Comparison of ENCODE assay signal across 17 cellular contexts in the genomic region with DNA sequence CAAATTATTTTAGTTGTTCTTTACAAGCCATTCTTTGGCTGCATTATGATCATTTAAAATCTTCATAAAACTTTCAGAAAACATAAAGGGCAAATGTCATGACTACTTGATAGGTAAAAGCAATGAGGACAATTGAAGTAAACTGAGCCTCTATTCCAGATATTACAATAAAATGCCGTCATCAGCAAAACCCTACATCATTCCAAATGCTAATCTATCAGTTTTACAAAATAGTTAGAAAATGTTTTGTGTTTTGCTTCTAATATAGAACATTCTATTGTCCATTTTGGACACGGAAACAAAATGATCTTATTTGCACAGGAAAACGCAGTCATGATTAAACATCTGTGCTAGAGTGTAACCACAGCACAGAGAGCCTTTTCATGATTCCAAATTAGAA.
DNase-seq lines count a peak whose midpoint lies in the region; ATAC-seq and TF ChIP-seq lines count a peak whose summit lies in the region.
"Had no signal": no experiment of that assay in that cellular context is flagged by ENCODE, and none has a peak within 500 bp of the region (broad histone marks: within the 10 kb centered on the region; RNA-seq: fewer than 3 reads in every experiment).

No MANE protein-coding gene starts in this region.

- H3K36me3 Mint-ChIP-seq in neural progenitor cell (no peaks in the 10 kb centered on the region), MCF 10A (ENCODE audit: insufficient read depth, unreplicated experiment) (no peaks in the 10 kb centered on the region)
- H3K36me3 Mint-ChIP-seq: IgD-negative memory B cell had no signal

- H3K4me1 Mint-ChIP-seq in neural progenitor cell (peaks cover 18% of the 10 kb centered on the region), MCF 10A (ENCODE audit: insufficient read depth, unreplicated experiment) (no peaks in the 10 kb centered on the region)
- H3K4me1 Mint-ChIP-seq: IgD-negative memory B cell had no signal

- H3K27ac Mint-ChIP-seq in neural progenitor cell (peak overlapping the region; percentile 9), MCF 10A (ENCODE audit: low read depth, unreplicated experiment) (no peak overlapping the region)
- H3K27ac Mint-ChIP-seq: CD4-positive, alpha-beta T cell; HFFc6; IgD-negative memory B cell had no signal

- no peak overlapping the region for H3K4me3 Mint-ChIP-seq in neural progenitor cell
- no peak overlapping the region for H3K4me3 Mint-ChIP-seq in MCF 10A (ENCODE audit: unreplicated experiment)
- H3K4me3 Mint-ChIP-seq: CD4-positive, alpha-beta T cell; HFFc6; IgD-negative memory B cell had no signal

- H3K27ac ChIP-seq in OCI-LY3 (ENCODE audit: low read length) = no peak overlapping the region
- peak overlapping the region in 47 of 59 donors; percentile 4 to 79 (median 55) for H3K27ac ChIP-seq in dorsolateral prefrontal cortex
- H3K27ac ChIP-seq in neural progenitor cell = no peak overlapping the region
- no peak overlapping the region for H3K27ac ChIP-seq in brain microvascular endothelial cell
- H3K27ac ChIP-seq: C4-2B, HL-60 had no signal

- H4K20me1 ChIP-seq in OCI-LY3 (ENCODE audit: insufficient read depth, low read length) (no peaks in the 10 kb centered on the region), neural progenitor cell (ENCODE audit: low read depth) (no peaks in the 10 kb centered on the region)

- TF ChIP-seq CTCF in OCI-LY3 (IDR thresholded peaks at IDR 0.05; ENCODE audit: low read depth, low read length) = no peak
- no peak for TF ChIP-seq CTCF in dorsolateral prefrontal cortex (IDR thresholded peaks at IDR 0.05 in 54 of 56, conservative IDR thresholded peaks at IDR 0.05 in 2 of 56; ENCODE audit: low read depth in 1 of 56, partially characterized antibody in 56 of 56)
- TF ChIP-seq CTCF in neural progenitor cell (IDR thresholded peaks at IDR 0.05) = no peak
- TF ChIP-seq CTCF in MCF 10A (IDR thresholded peaks at IDR 0.05; ENCODE audit: unreplicated experiment) = no peak
- no peak for TF ChIP-seq CTCF in brain microvascular endothelial cell (IDR thresholded peaks at IDR 0.05; ENCODE audit: low read depth, low read length, missing control alignments)

- H3K4me2 ChIP-seq in OCI-LY3 (ENCODE audit: low read length) = peak overlapping the region; percentile 54
- peak overlapping the region; percentile 15 for H3K4me2 ChIP-seq in neural progenitor cell

- H3K79me2 ChIP-seq in OCI-LY3 (ENCODE audit: low read length) (no peaks in the 10 kb centered on the region), neural progenitor cell (ENCODE audit: low read depth) (no peaks in the 10 kb centered on the region)

- peak overlapping the region; percentile 25 for H3K4me3 ChIP-seq in OCI-LY3 (ENCODE audit: low read length)
- H3K4me3 ChIP-seq in dorsolateral prefrontal cortex = peak overlapping the region in 31 of 59 donors; percentile 0 to 41 (median 22)
- H3K4me3 ChIP-seq in neural progenitor cell = no peak overlapping the region
- H3K4me3 ChIP-seq in brain microvascular endothelial cell (ENCODE audit: low read depth, low read length) = no peak overlapping the region

- POLR2A ChIA-PET in MCF 10A (lab: Yijun Ruan, JAX) = no interaction called here

- no peaks in the 10 kb centered on the region for H3F3A ChIP-seq in neural progenitor cell (ENCODE audit: low read depth)

- H2AFZ ChIP-seq in OCI-LY3 (ENCODE audit: low read depth, low read length) (peak overlapping the region; percentile 64; the same call in 1 of the 2 replicates), neural progenitor cell (replicated peaks) (no peak overlapping the region)

- no peaks in the 10 kb centered on the region for H3K36me3 ChIP-seq in OCI-LY3 (replicated peaks; ENCODE audit: low read depth, low read length)
- H3K36me3 ChIP-seq in neural progenitor cell = no peaks in the 10 kb centered on the region
- no peaks in the 10 kb centered on the region for H3K36me3 ChIP-seq in brain microvascular endothelial cell (replicated peaks)

- no peak overlapping the region for H3K9ac ChIP-seq in OCI-LY3 (ENCODE audit: low read length)
- no peak overlapping the region for H3K9ac ChIP-seq in neural progenitor cell

- DNase-seq in dorsolateral prefrontal cortex (no peak), neural progenitor cell (ENCODE audit: low spot score) (no peak), MCF 10A (ENCODE audit: unreplicated experiment) (no peak), brain microvascular endothelial cell (no peak)
- DNase-seq in stimulated activated naive CD4-positive, alpha-beta T cell (lab: John Stamatoyannopoulos, UW) = no peak
- DNase-seq: ACHN; Caco-2; CD4-positive, alpha-beta T cell; GOT3; H7; HFFc6 had no signal

- peaks cover 5% of the 10 kb centered on the region for H3K9me3 Mint-ChIP-seq in neural progenitor cell
- peaks cover 14% of the 10 kb centered on the region for H3K9me3 Mint-ChIP-seq in MCF 10A (ENCODE audit: unreplicated experiment)

- no peaks in the 10 kb centered on the region for H3K9me3 ChIP-seq in OCI-LY3 (ENCODE audit: insufficient read depth, low read length)
- H3K9me3 ChIP-seq in neural progenitor cell (ENCODE audit: low read depth) = no peaks in the 10 kb centered on the region
- H3K9me3 ChIP-seq: Caco-2 had no signal

- H3K27me3 ChIP-seq in OCI-LY3 (ENCODE audit: low read depth, low read length) = no peaks in the 10 kb centered on the region
- H3K27me3 ChIP-seq in dorsolateral prefrontal cortex = no peaks in the 10 kb centered on the region
- H3K27me3 ChIP-seq in neural progenitor cell = no peaks in the 10 kb centered on the region
- H3K27me3 ChIP-seq in brain microvascular endothelial cell (replicated peaks) = no peaks in the 10 kb centered on the region

- BruUV-seq in MCF 10A (replicated peaks; lab: Mats Ljungman, UMichigan) = no TSS peak

- in situ Hi-C loops in brain microvascular endothelial cell (cut with HindIII; ENCODE audit: low pct_ligation_motif_present, low sequenced_read_pairs) = no loop called here

- CTCF ChIA-PET in MCF 10A (lab: Yijun Ruan, JAX) = no interaction called here

- intact Hi-C loops in dorsolateral prefrontal cortex (cut with DNase I) (no loop called here), MCF 10A (cut with micrococcal nuclease) (no loop called here)

- no peak for ATAC-seq in GM19397 (IDR thresholded peaks at IDR 0.05; ENCODE audit: unreplicated experiment)
- ATAC-seq: HCT116 had no signal

- H3K27me3 Mint-ChIP-seq in neural progenitor cell (ENCODE audit: insufficient read depth, low read depth) = no peaks in the 10 kb centered on the region
- no peaks in the 10 kb centered on the region for H3K27me3 Mint-ChIP-seq in MCF 10A (ENCODE audit: insufficient read depth, unreplicated experiment)
- H3K27me3 Mint-ChIP-seq: CD4-positive, alpha-beta T cell; IgD-negative memory B cell had no signal

- H3K4me1 ChIP-seq in OCI-LY3 (ENCODE audit: low read length) = peaks cover 11% of the 10 kb centered on the region; the same call in 1 of the 2 replicates
- H3K4me1 ChIP-seq in neural progenitor cell = peaks cover 22% of the 10 kb centered on the region
- H3K4me1 ChIP-seq: Caco-2 had no signal

Comparison
In these comparisons a context has a peak if more than half of its experiments do, and no peak if none do; other contexts are left out.
1. H3K27ac ChIP-seq: peak in dorsolateral prefrontal cortex (47 of 59); none in OCI-LY3 (single experiment), neural progenitor cell (single experiment) and brain microvascular endothelial cell (single experiment).
2. H3K4me3 ChIP-seq: peak in OCI-LY3 (single experiment) and dorsolateral prefrontal cortex (31 of 59); none in neural progenitor cell (single experiment) and brain microvascular endothelial cell (single experiment).